Comparison of ENCODE assay signal across 24 cellular contexts in genomic region chr3:65545429-65545828, GRCh38.
DNase-seq lines count a peak whose midpoint lies in the region; ATAC-seq and TF ChIP-seq lines count a peak whose summit lies in the region.
"Had no signal": no experiment of that assay in that cellular context is flagged by ENCODE, and none has a peak within 500 bp of the region (broad histone marks: within the 10 kb centered on the region; RNA-seq: fewer than 3 reads in every experiment).

No MANE protein-coding gene starts in this region.

- no peak overlapping the region for H3K4me3 Mint-ChIP-seq in effector memory CD8-positive, alpha-beta T cell
- H3K4me3 Mint-ChIP-seq: activated CD8-positive, alpha-beta T cell treated with anti-CD3 and anti-CD28 coated beads for 36 hours; activated naive CD4-positive, alpha-beta T cell treated with anti-CD3 and anti-CD28 coated beads, Interleukin-2, amount 10 ng/mL, durations not matched to agents 7 days and 5 days; activated T-cell treated with anti-CD3 and anti-CD28 coated beads, Interleukin-2, amount 50 U/mL, for 24 hours; neural crest cell; T-helper 2 cell treated with Interferon-gamma antibody and Interleukin-4, amounts not matched to agents 5 μg/mL and 100 μg/mL, for 36 hours had no signal

- in situ Hi-C loops in HAP-1 (cut with MboI; ENCODE audit: low sequenced_read_pairs) = no loop called here

- peak; percentile 51 for DNase-seq in HS-5 (ENCODE audit: low read depth)
- DNase-seq in cardiac fibroblast (ENCODE audit: low read depth in 2 of 2) = peak; percentile 12 to 47
- peak; percentile 42 for DNase-seq in kidney glomerular epithelial cell (lab: John Stamatoyannopoulos, UW)
- no peak for DNase-seq in stimulated activated naive CD8-positive, alpha-beta T cell treated with anti-CD3 and anti-CD28 coated beads, Interleukin-15, Interleukin-2, amounts not matched to agents 100 U/mL and 50 U/mL, for 24 hours
- DNase-seq in HAP-1 (ENCODE audit: low spot score in 2 of 2) = no peak
- no peak for DNase-seq in HT-29 (ENCODE audit: low spot score)
- DNase-seq in effector memory CD8-positive, alpha-beta T cell = no peak
- DNase-seq: activated CD4-positive, CD25-positive, alpha-beta regulatory T cell; activated CD8-positive, alpha-beta T cell treated with anti-CD3 and anti-CD28 coated beads for 36 hours; activated naive CD4-positive, alpha-beta T cell treated with anti-CD3 and anti-CD28 coated beads, Interleukin-2, amount 10 ng/mL, durations not matched to agents 7 days and 5 days; activated T-cell treated with anti-CD3 and anti-CD28 coated beads, Interleukin-2, amount 50 U/mL, for 24 hours; GF-D8; Kasumi-1; left ventricle myocardium superior; NCI-H1105 treated with DMSO at 0.1 percent for 48 hours; NCI-H526 treated with DMSO at 0.1 percent for 48 hours; psoas muscle; small intestine; stimulated activated CD4-positive, alpha-beta T cell treated with anti-CD3 and anti-CD28 coated beads, Interleukin-2, amount 100 ng/mL, for 48 hours; stomach had no signal

- H3K4me2 ChIP-seq in BLaER1 = peak overlapping the region; percentile 56; the same call in 1 of the 2 replicates

- no peaks in the 10 kb centered on the region for H3K4me1 Mint-ChIP-seq in effector memory CD8-positive, alpha-beta T cell (ENCODE audit: low read depth in 2 of 2)
- H3K4me1 Mint-ChIP-seq: activated naive CD4-positive, alpha-beta T cell treated with anti-CD3 and anti-CD28 coated beads, Interleukin-2, amount 10 ng/mL, durations not matched to agents 7 days and 5 days had no signal

- H3K4me3 ChIP-seq in BLaER1 (no peak overlapping the region), cardiac fibroblast (replicated peaks in 1 of 2; ENCODE audit: low read depth in 2 of 2, low read length in 2 of 2) (no peak overlapping the region), HAP-1 (no peak overlapping the region)
- H3K4me3 ChIP-seq: coronary artery, psoas muscle, stomach had no signal

- H3K4me1 ChIP-seq in BLaER1 (peaks cover 64% of the 10 kb centered on the region), HAP-1 (peaks cover 5% of the 10 kb centered on the region)

- no peak overlapping the region for H3K27ac ChIP-seq in BLaER1
- H3K27ac ChIP-seq: coronary artery, psoas muscle, stomach had no signal

- H3K9me3 Mint-ChIP-seq in effector memory CD8-positive, alpha-beta T cell = peaks cover 0 to 5% of the 10 kb centered on the region in 2 donors
- H3K9me3 Mint-ChIP-seq: neural crest cell; T-helper 2 cell treated with Interferon-gamma antibody and Interleukin-4, amounts not matched to agents 5 μg/mL and 100 μg/mL, for 36 hours had no signal

- no peak overlapping the region for H3K9ac ChIP-seq in BLaER1

- H3K27me3 Mint-ChIP-seq in effector memory CD8-positive, alpha-beta T cell = no peaks in the 10 kb centered on the region

- no peaks in the 10 kb centered on the region for H4K20me1 ChIP-seq in BLaER1

- H3K36me3 Mint-ChIP-seq in effector memory CD8-positive, alpha-beta T cell (ENCODE audit: insufficient read depth) = no peaks in the 10 kb centered on the region
- H3K36me3 Mint-ChIP-seq: activated naive CD4-positive, alpha-beta T cell treated with anti-CD3 and anti-CD28 coated beads, Interleukin-2, amount 10 ng/mL, durations not matched to agents 7 days and 5 days had no signal

- peaks cover 33% of the 10 kb centered on the region for H3K9me3 ChIP-seq in BLaER1
- no peaks in the 10 kb centered on the region for H3K9me3 ChIP-seq in HAP-1
- H3K9me3 ChIP-seq: psoas muscle, stomach had no signal

- H3K27me3 ChIP-seq in BLaER1 = no peaks in the 10 kb centered on the region
- H3K27me3 ChIP-seq in HAP-1 (ENCODE audit: low read depth) = no peaks in the 10 kb centered on the region

- H3K27ac Mint-ChIP-seq in effector memory CD8-positive, alpha-beta T cell = no peak overlapping the region
- H3K27ac Mint-ChIP-seq: activated CD8-positive, alpha-beta T cell treated with anti-CD3 and anti-CD28 coated beads for 36 hours; activated naive CD4-positive, alpha-beta T cell treated with anti-CD3 and anti-CD28 coated beads, Interleukin-2, amount 10 ng/mL, durations not matched to agents 7 days and 5 days; activated T-cell treated with anti-CD3 and anti-CD28 coated beads, Interleukin-2, amount 50 U/mL, for 24 hours; T-helper 2 cell treated with Interferon-gamma antibody and Interleukin-4, amounts not matched to agents 5 μg/mL and 100 μg/mL, for 36 hours had no signal

- H3K36me3 ChIP-seq in BLaER1 (0 out of 2 replicates have a peak, but pooled peaks cover 3% of the 10 kb centered on the region), HAP-1 (replicated peaks) (no peaks in the 10 kb centered on the region)
- H3K36me3 ChIP-seq: stomach had no signal

- no peak for ATAC-seq in stimulated activated naive CD8-positive, alpha-beta T cell treated with anti-CD3 and anti-CD28 coated beads, Interleukin-15, Interleukin-2, amounts not matched to agents 100 U/mL and 50 U/mL, for 24 hours
- ATAC-seq in effector memory CD8-positive, alpha-beta T cell (replicated peaks) = no peak
- ATAC-seq: activated CD8-positive, alpha-beta T cell treated with anti-CD3 and anti-CD28 coated beads for 36 hours; left ventricle myocardium superior; psoas muscle had no signal

- TF ChIP-seq CTCF in cardiac fibroblast (IDR thresholded peaks at IDR 0.05; ENCODE audit: low read depth, low read length) = no peak

Comparison
In these comparisons a context has a peak if more than half of its experiments do, and no peak if none do; other contexts are left out.
1. DNase-seq: peak in HS-5 (single experiment), cardiac fibroblast (2 of 2) and kidney glomerular epithelial cell (single experiment); none in stimulated activated naive CD8-positive, alpha-beta T cell treated with anti-CD3 and anti-CD28 coated beads, Interleukin-15, Interleukin-2, amounts not matched to agents 100 U/mL and 50 U/mL, for 24 hours (single experiment), HAP-1 (0 of 2), HT-29 (single experiment) and effector memory CD8-positive, alpha-beta T cell (0 of 3).